In the genomic region with DNA sequence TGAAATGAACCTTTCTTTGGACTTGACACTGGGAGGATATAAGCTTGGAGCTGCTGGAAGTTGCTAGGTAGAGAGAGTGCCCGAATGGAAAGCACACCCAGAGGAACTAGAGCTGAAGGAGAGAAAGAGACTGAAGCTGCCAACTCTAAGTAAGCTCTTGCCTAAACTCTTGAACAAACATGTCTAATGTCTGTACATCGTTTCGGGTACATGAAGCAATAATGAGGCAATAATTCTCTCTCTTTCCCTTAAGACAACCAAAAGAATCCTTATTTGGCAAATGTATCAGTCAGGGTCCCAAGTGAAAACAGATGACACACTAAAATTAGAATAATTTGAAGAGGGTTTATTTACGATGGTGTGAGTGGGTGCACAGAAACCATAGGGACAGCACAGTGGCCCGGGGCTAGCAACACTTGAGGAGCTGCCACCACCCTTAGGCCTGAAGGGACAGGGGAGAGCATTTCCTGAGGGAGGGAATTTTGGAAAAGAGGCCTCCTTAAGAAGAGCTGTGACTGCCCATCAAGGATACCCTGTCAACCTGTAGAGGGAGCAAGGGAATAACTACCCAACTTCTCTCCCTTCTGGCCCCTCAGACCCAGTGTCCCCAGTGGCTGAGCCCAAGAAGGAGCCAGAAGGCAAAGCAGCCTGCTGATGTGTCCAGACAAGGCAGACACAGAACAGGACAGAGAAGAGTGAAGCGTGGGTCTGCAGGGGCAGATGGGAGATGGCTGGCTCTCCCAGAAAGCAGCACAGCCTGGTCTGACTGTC, we compare ENCODE assay signal across 8 cellular contexts. TPM values are rescaled to one million over a fixed set of nuclear protein-coding genes. Genes with fewer than 3 reads are reported as not detected.
DNase-seq lines count a peak whose midpoint lies in the region; ATAC-seq and TF ChIP-seq lines count a peak whose summit lies in the region.

No MANE protein-coding gene starts in this region.

- H3K36me3 ChIP-seq in smooth muscle cell (ENCODE audit: low read depth) = no peaks in the 10 kb centered on the region
- no peaks in the 10 kb centered on the region for H3K36me3 ChIP-seq in CD8-positive, alpha-beta T cell (ENCODE audit: insufficient read depth, low read length)

- H3K4me3 Mint-ChIP-seq in activated naive CD4-positive, alpha-beta T cell treated with anti-CD3 and anti-CD28 coated beads, Interleukin-2, amount 50 U/mL, for 24 hours = no peak overlapping the region
- H3K4me3 Mint-ChIP-seq in activated naive CD4-positive, alpha-beta T cell treated with anti-CD3 and anti-CD28 coated beads for 36 hours = no peak overlapping the region
- no peak overlapping the region for H3K4me3 Mint-ChIP-seq in CD8-positive, alpha-beta T cell

- H4K20me1 ChIP-seq in smooth muscle cell (ENCODE audit: low read depth) = no peaks in the 10 kb centered on the region

- H3K4me2 ChIP-seq in smooth muscle cell = no peak overlapping the region

- H3K27ac Mint-ChIP-seq in activated naive CD4-positive, alpha-beta T cell treated with anti-CD3 and anti-CD28 coated beads, Interleukin-2, amount 50 U/mL, for 24 hours = peak overlapping the region; percentile 12
- H3K27ac Mint-ChIP-seq in activated naive CD4-positive, alpha-beta T cell treated with anti-CD3 and anti-CD28 coated beads for 36 hours = no peak overlapping the region
- no peak overlapping the region for H3K27ac Mint-ChIP-seq in CD8-positive, alpha-beta T cell

- TF ChIP-seq CTCF in fibroblast of mammary gland (conservative IDR thresholded peaks at IDR 0.05; ENCODE audit: control insufficient read depth, insufficient read depth, low read depth, low read length) (peak; percentile 49), smooth muscle cell (IDR thresholded peaks at IDR 0.05; ENCODE audit: borderline replicate concordance, insufficient read depth, poor library complexity, severe bottlenecking) (no peak)
- TF ChIP-seq CTCF in CD8-positive, alpha-beta T cell (IDR thresholded peaks at IDR 0.05) = no peak

- no peak for ATAC-seq in CD8-positive, alpha-beta T cell
- no peak for ATAC-seq in GM21528 (IDR thresholded peaks at IDR 0.05; ENCODE audit: low FRiP score, unreplicated experiment)

- H2AFZ ChIP-seq in smooth muscle cell (ENCODE audit: low read depth) = peak overlapping the region; percentile 29

- H3K79me2 ChIP-seq in smooth muscle cell (ENCODE audit: low read depth) = no peaks in the 10 kb centered on the region

- H3F3A ChIP-seq in smooth muscle cell (ENCODE audit: low read depth) = no peaks in the 10 kb centered on the region

- no peak for DNase-seq in activated naive CD4-positive, alpha-beta T cell treated with anti-CD3 and anti-CD28 coated beads for 36 hours
- DNase-seq in RKO (ENCODE audit: low spot score) (peak; percentile 66), fibroblast of mammary gland (ENCODE audit: low read depth) (peak; percentile 92), smooth muscle cell (lab: John Stamatoyannopoulos, UW; ENCODE audit: unreplicated experiment) (no peak)
- no peak for DNase-seq in CD8-positive, alpha-beta T cell
- no peak for DNase-seq in activated CD4-positive, alpha-beta T cell treated with anti-CD3 and anti-CD28 coated beads for 4 hours

- CTCF ChIA-PET in activated naive CD4-positive, alpha-beta T cell treated with anti-CD3 and anti-CD28 coated beads for 36 hours (lab: Charles Lee) = interaction anchor here (0.6 to 2.0 kb wide), 4 partner anchors 12 to 160 kb away, joined by 3 to 5 read pairs (median 4); no protein-coding TSS in a partner anchor
- CTCF ChIA-PET in CD8-positive, alpha-beta T cell (lab: Charles Lee) = interaction anchor here (0.9 to 1.4 kb wide), 9 partner anchors 14 to 439 kb away, joined by 3 to 6 read pairs (median 4); no protein-coding TSS in a partner anchor

- H3K4me1 Mint-ChIP-seq in activated naive CD4-positive, alpha-beta T cell treated with anti-CD3 and anti-CD28 coated beads, Interleukin-2, amount 50 U/mL, for 24 hours = peaks cover 28% of the 10 kb centered on the region
- H3K4me1 Mint-ChIP-seq in activated naive CD4-positive, alpha-beta T cell treated with anti-CD3 and anti-CD28 coated beads for 36 hours (ENCODE audit: low read depth) = peaks cover 21% of the 10 kb centered on the region
- H3K4me1 Mint-ChIP-seq in CD8-positive, alpha-beta T cell (ENCODE audit: low read depth) = peaks cover 21% of the 10 kb centered on the region

- no peak overlapping the region for H3K9ac ChIP-seq in smooth muscle cell (ENCODE audit: low read depth)

- no peaks in the 10 kb centered on the region for H3K4me1 ChIP-seq in smooth muscle cell (ENCODE audit: low read depth)
- peaks cover 15% of the 10 kb centered on the region for H3K4me1 ChIP-seq in CD8-positive, alpha-beta T cell (ENCODE audit: insufficient read depth, low read length)

- H3K4me3 ChIP-seq in fibroblast of mammary gland (ENCODE audit: control insufficient read depth, low read depth, low read length) (no peak overlapping the region), smooth muscle cell (no peak overlapping the region)
- no peak overlapping the region for H3K4me3 ChIP-seq in CD8-positive, alpha-beta T cell (ENCODE audit: low read depth, low read length)

- WGBS in smooth muscle cell (ENCODE audit: low lambda C conversion rate) = 44% methylated on average over 6 of the region's 6 CpGs

- no peaks in the 10 kb centered on the region for H3K9me3 Mint-ChIP-seq in activated naive CD4-positive, alpha-beta T cell treated with anti-CD3 and anti-CD28 coated beads, Interleukin-2, amount 50 U/mL, for 24 hours
- H3K9me3 Mint-ChIP-seq in activated naive CD4-positive, alpha-beta T cell treated with anti-CD3 and anti-CD28 coated beads for 36 hours = no peaks in the 10 kb centered on the region
- no peaks in the 10 kb centered on the region for H3K9me3 Mint-ChIP-seq in CD8-positive, alpha-beta T cell

- no peaks in the 10 kb centered on the region for H3K9me3 ChIP-seq in smooth muscle cell (replicated peaks; ENCODE audit: low read depth)
- H3K9me3 ChIP-seq in CD8-positive, alpha-beta T cell (ENCODE audit: low read length) = no peaks in the 10 kb centered on the region

- intact Hi-C loops in activated naive CD4-positive, alpha-beta T cell treated with anti-CD3 and anti-CD28 coated beads for 36 hours (cut with micrococcal nuclease) = no loop called here
- intact Hi-C loops in CD8-positive, alpha-beta T cell (cut with DNase I, micrococcal nuclease) = loop anchor here in 1 of 2 experiments (1.0 kb wide), 2 partner anchors 26 to 86 kb away; no protein-coding TSS in a partner anchor

- H3K27me3 Mint-ChIP-seq in activated naive CD4-positive, alpha-beta T cell treated with anti-CD3 and anti-CD28 coated beads, Interleukin-2, amount 50 U/mL, for 24 hours = no peaks in the 10 kb centered on the region
- no peaks in the 10 kb centered on the region for H3K27me3 Mint-ChIP-seq in activated naive CD4-positive, alpha-beta T cell treated with anti-CD3 and anti-CD28 coated beads for 36 hours (ENCODE audit: low read depth)
- H3K27me3 Mint-ChIP-seq in CD8-positive, alpha-beta T cell (ENCODE audit: low read depth) = no peaks in the 10 kb centered on the region

- no peaks in the 10 kb centered on the region for H3K27me3 ChIP-seq in smooth muscle cell (ENCODE audit: low read depth)
- no peaks in the 10 kb centered on the region for H3K27me3 ChIP-seq in CD8-positive, alpha-beta T cell (ENCODE audit: insufficient read depth, low read length)

- H3K27ac ChIP-seq in smooth muscle cell (ENCODE audit: low read depth) = no peak overlapping the region
- no peak overlapping the region for H3K27ac ChIP-seq in CD8-positive, alpha-beta T cell (ENCODE audit: low read depth, low read length)

- POLR2A ChIA-PET in CD8-positive, alpha-beta T cell (lab: Charles Lee) = interaction anchor here (1.0 kb wide), 1 partner anchor 33 kb away, joined by 3 read pairs; no protein-coding TSS in a partner anchor

- H3K36me3 Mint-ChIP-seq in activated naive CD4-positive, alpha-beta T cell treated with anti-CD3 and anti-CD28 coated beads, Interleukin-2, amount 50 U/mL, for 24 hours = no peaks in the 10 kb centered on the region
- H3K36me3 Mint-ChIP-seq in activated naive CD4-positive, alpha-beta T cell treated with anti-CD3 and anti-CD28 coated beads for 36 hours (ENCODE audit: low read depth) = no peaks in the 10 kb centered on the region
- no peaks in the 10 kb centered on the region for H3K36me3 Mint-ChIP-seq in CD8-positive, alpha-beta T cell

RNA-seq across cellular contexts. Expression of gene KHDRBS1, which starts 36.1 kb away (rescaled TPM):
- total RNA-seq in activated naive CD4-positive, alpha-beta T cell treated with anti-CD3 and anti-CD28 coated beads for 36 hours = 100 to 1,000 TPM; 189 to 198 TPM
- total RNA-seq in smooth muscle cell = 80.4 and 90.6 TPM in 2 replicates
- polyA plus RNA-seq in smooth muscle cell = 85.0 and 86.5 TPM in 2 replicates
- total RNA-seq in CD8-positive, alpha-beta T cell = 100 to 1,000 TPM; 102 TPM

RNA-seq across cellular contexts. Expression of gene PTP4A2, which starts 39.4 kb away (rescaled TPM):
- 100 to 1,000 TPM; 240 to 263 TPM for total RNA-seq in activated naive CD4-positive, alpha-beta T cell treated with anti-CD3 and anti-CD28 coated beads for 36 hours
- total RNA-seq in smooth muscle cell = 460 and 518 TPM in 2 replicates
- polyA plus RNA-seq in smooth muscle cell = 316 and 334 TPM in 2 replicates
- 100 to 1,000 TPM; 257 to 278 TPM for total RNA-seq in CD8-positive, alpha-beta T cell

Comparison
In these comparisons a context has a peak if more than half of its experiments do, and no peak if none do; other contexts are left out.
1. DNase-seq: peak in RKO (single experiment) and fibroblast of mammary gland (single experiment); none in activated naive CD4-positive, alpha-beta T cell treated with anti-CD3 and anti-CD28 coated beads for 36 hours (single experiment), smooth muscle cell (single experiment), CD8-positive, alpha-beta T cell (0 of 7) and activated CD4-positive, alpha-beta T cell treated with anti-CD3 and anti-CD28 coated beads for 4 hours (0 of 2).